Comparison of ENCODE assay signal across 20 cellular contexts in genomic region chr19:44866672-44867071, GRCh38. TPM values are rescaled to one million over a fixed set of nuclear protein-coding genes. Genes with fewer than 3 reads are reported as not detected.
A peak's percentile ranks its signal among the peaks of the same experiment; 100 is the strongest.
DNase-seq lines count a peak whose midpoint lies in the region; ATAC-seq, FAIRE-seq and TF ChIP-seq lines count a peak whose summit lies in the region.
"Had no signal": no experiment of that assay in that cellular context is flagged by ENCODE, and none has a peak within 500 bp of the region (broad histone marks: within the 10 kb centered on the region; RNA-seq: fewer than 3 reads in every experiment).

No MANE protein-coding gene starts in this region.

- POLR2A ChIA-PET in Caco-2 (lab: Charles Lee), result no interaction called here

- no peak overlapping the region for H3K27ac ChIP-seq in astrocyte (ENCODE audit: low read depth, low read length)
- H3K27ac ChIP-seq in left lung, result no peak overlapping the region
- H3K27ac ChIP-seq in WERI-Rb-1, result no peak overlapping the region
- H3K27ac ChIP-seq: A549 had no signal

- no peak overlapping the region for H3K9ac ChIP-seq in astrocyte (ENCODE audit: low read length)

- H3K4me1 Mint-ChIP-seq in Caco-2 (ENCODE audit: low read depth, unreplicated experiment), result peaks cover 18% of the 10 kb centered on the region
- H3K4me1 Mint-ChIP-seq in astrocyte (ENCODE audit: low read depth, unreplicated experiment), result peaks cover 8% of the 10 kb centered on the region
- H3K4me1 Mint-ChIP-seq in activated T-cell treated with anti-CD3 and anti-CD28 coated beads, Interleukin-2, amount 50 U/mL, for 24 hours (ENCODE audit: low read depth), result no peaks in the 10 kb centered on the region

- ATAC-seq in left lung (peak; percentile 64), GM21825 (IDR thresholded peaks at IDR 0.05; ENCODE audit: unreplicated experiment) (no peak)
- ATAC-seq: A549 had no signal

- no peak for TF ChIP-seq CTCF in Caco-2 (IDR thresholded peaks at IDR 0.05; ENCODE audit: insufficient read depth in 1 of 2, low read depth in 1 of 2, low read length in 1 of 2, severe bottlenecking in 1 of 2, unreplicated experiment in 1 of 2)
- no peak for TF ChIP-seq CTCF in astrocyte (IDR thresholded peaks at IDR 0.05; ENCODE audit: insufficient read depth, low read depth, low read length)
- no peak for TF ChIP-seq CTCF in left lung (IDR thresholded peaks at IDR 0.05)
- no peak for TF ChIP-seq CTCF in WERI-Rb-1 (IDR thresholded peaks at IDR 0.05; ENCODE audit: low read depth, low read length)

- H3K4me3 ChIP-seq in Caco-2 (ENCODE audit: low read depth, low read length), result no peak overlapping the region
- H3K4me3 ChIP-seq in astrocyte (ENCODE audit: insufficient read depth, low read depth, low read length), result no peak overlapping the region
- no peak overlapping the region for H3K4me3 ChIP-seq in left lung
- H3K4me3 ChIP-seq in WERI-Rb-1 (ENCODE audit: low read depth, low read length), result no peak overlapping the region
- H3K4me3 ChIP-seq: A549; BLaER1 treated with 17β-estradiol and CSF1 and Interleukin-3, amounts not matched to agents 10 nM and 100 nM had no signal

- no peak for FAIRE-seq in astrocyte (lab: Jason Lieb, UNC)
- FAIRE-seq: A549, GM12891, H54 had no signal

- H3K27me3 Mint-ChIP-seq in Caco-2 (ENCODE audit: insufficient read depth, unreplicated experiment) (no peaks in the 10 kb centered on the region), astrocyte (ENCODE audit: low read depth, unreplicated experiment) (no peaks in the 10 kb centered on the region)
- H3K27me3 Mint-ChIP-seq in activated T-cell treated with anti-CD3 and anti-CD28 coated beads, Interleukin-2, amount 50 U/mL, for 24 hours, result peaks cover 3% of the 10 kb centered on the region

- H4K20me1 ChIP-seq in astrocyte (ENCODE audit: insufficient read depth, low read length), result peaks cover 59% of the 10 kb centered on the region

- CTCF ChIA-PET in Caco-2 (lab: Charles Lee), result no interaction called here

- peaks cover 57% of the 10 kb centered on the region for H3K79me2 ChIP-seq in astrocyte (ENCODE audit: insufficient read depth, low read length)

- H3K9me3 ChIP-seq in Caco-2 (no peaks in the 10 kb centered on the region; the same call in 1 of the 2 replicates), astrocyte (ENCODE audit: insufficient read depth, low read depth, low read length) (no peaks in the 10 kb centered on the region), left lung (no peaks in the 10 kb centered on the region), WERI-Rb-1 (ENCODE audit: severe bottlenecking) (no peaks in the 10 kb centered on the region)
- H3K9me3 ChIP-seq: A549 had no signal

- H3K9me3 Mint-ChIP-seq in Caco-2 (ENCODE audit: unreplicated experiment) (no peaks in the 10 kb centered on the region), astrocyte (ENCODE audit: unreplicated experiment) (no peaks in the 10 kb centered on the region)
- H3K9me3 Mint-ChIP-seq in activated T-cell treated with anti-CD3 and anti-CD28 coated beads, Interleukin-2, amount 50 U/mL, for 24 hours, result no peaks in the 10 kb centered on the region

- BruUV-seq in Caco-2 (replicated peaks; lab: Mats Ljungman, UMichigan), result no TSS peak

- H3K36me3 ChIP-seq in Caco-2 (ENCODE audit: control insufficient read depth, insufficient read depth, low read length) (peaks cover 10% of the 10 kb centered on the region), astrocyte (ENCODE audit: insufficient read depth, low read length) (peaks cover 8% of the 10 kb centered on the region), left lung (peaks cover 0 to 47% of the 10 kb centered on the region in 2 donors), WERI-Rb-1 (peaks cover 43% of the 10 kb centered on the region)

- no peak overlapping the region for H2AFZ ChIP-seq in astrocyte (ENCODE audit: low read depth, low read length)

- peaks cover 8% of the 10 kb centered on the region; the same call in 1 of the 2 replicates for H3K4me1 ChIP-seq in Caco-2
- peaks cover 16% of the 10 kb centered on the region for H3K4me1 ChIP-seq in astrocyte (ENCODE audit: insufficient read depth, low read length)
- H3K4me1 ChIP-seq in left lung, result peaks cover 7 to 32% of the 10 kb centered on the region in 2 donors
- H3K4me1 ChIP-seq: A549 had no signal

- DNase-seq in Caco-2 (no peak), NCI-H2029 (lab: John Stamatoyannopoulos, UW) (peak; percentile 57), astrocyte (ENCODE audit: low read depth) (no peak), left lung (no peak), WERI-Rb-1 (no peak), DMS153 treated with DMSO at 0.1 percent for 48 hours (lab: John Stamatoyannopoulos, UW; ENCODE audit: unreplicated experiment) (no peak)
- no peak for DNase-seq in activated T-cell treated with anti-CD3 and anti-CD28 coated beads, Interleukin-2, amount 50 U/mL, for 24 hours
- DNase-seq: DMS 273 treated with DMSO at 0.1 percent for 48 hours; GF-D8; NCI-H1105 treated with DMSO at 0.1 percent for 48 hours; NCI-H1694 treated with DMSO at 0.1 percent for 48 hours; NCI-H446 treated with DMSO at 0.1 percent for 48 hours; NK-92 treated with Interleukin-12 subunit alpha and Interleukin-12 subunit beta, amount 100 ng/mL, for 24 hours; SIG-M5 had no signal

- H3K27me3 ChIP-seq in Caco-2 (replicated peaks; ENCODE audit: control insufficient read depth, insufficient read depth, low read length), result no peaks in the 10 kb centered on the region
- H3K27me3 ChIP-seq in astrocyte (ENCODE audit: insufficient read depth, low read length), result no peaks in the 10 kb centered on the region
- H3K27me3 ChIP-seq in left lung, result no peaks in the 10 kb centered on the region
- no peaks in the 10 kb centered on the region for H3K27me3 ChIP-seq in WERI-Rb-1 (ENCODE audit: insufficient read depth, low read depth, severe bottlenecking)
- H3K27me3 ChIP-seq: BLaER1 treated with 17β-estradiol and CSF1 and Interleukin-3, amounts not matched to agents 10 nM and 100 nM had no signal

- H3K4me2 ChIP-seq in astrocyte (ENCODE audit: low read length), result no peak overlapping the region
- H3K4me2 ChIP-seq: A549 had no signal

- no peak overlapping the region for H3K4me3 Mint-ChIP-seq in Caco-2 (ENCODE audit: unreplicated experiment)
- no peak overlapping the region for H3K4me3 Mint-ChIP-seq in astrocyte (ENCODE audit: unreplicated experiment)
- H3K4me3 Mint-ChIP-seq in activated T-cell treated with anti-CD3 and anti-CD28 coated beads, Interleukin-2, amount 50 U/mL, for 24 hours, result no peak overlapping the region

- H3K36me3 Mint-ChIP-seq in Caco-2 (ENCODE audit: insufficient read depth, unreplicated experiment) (peaks cover 94% of the 10 kb centered on the region), astrocyte (ENCODE audit: low read depth, unreplicated experiment) (peaks cover 40% of the 10 kb centered on the region)
- no peaks in the 10 kb centered on the region for H3K36me3 Mint-ChIP-seq in activated T-cell treated with anti-CD3 and anti-CD28 coated beads, Interleukin-2, amount 50 U/mL, for 24 hours (ENCODE audit: low read depth)

- intact Hi-C loops in Caco-2 (cut with micrococcal nuclease; ENCODE audit: unreplicated experiment) (no loop called here), left lung (cut with DNase I) (no loop called here)

- H3K27ac Mint-ChIP-seq in Caco-2 (ENCODE audit: unreplicated experiment) (peak overlapping the region; percentile 18), astrocyte (ENCODE audit: unreplicated experiment) (peak overlapping the region; percentile 59)
- H3K27ac Mint-ChIP-seq in activated T-cell treated with anti-CD3 and anti-CD28 coated beads, Interleukin-2, amount 50 U/mL, for 24 hours, result no peak overlapping the region

RNA-seq across cellular contexts. Expression of gene NECTIN2, which starts 20.6 kb away (rescaled TPM):
- total RNA-seq in Caco-2 (2022) (257 and 258 TPM in 2 replicates), astrocyte (297 and 302 TPM in 2 replicates), left lung (100 to 1,000 TPM in 1 of 2 donors, 10 to 100 TPM in 1; 86.7 to 145 TPM)
- total RNA-seq: OCI-LY7 had no signal

RNA-seq across cellular contexts. Expression of gene TOMM40, which starts 24.4 kb away (rescaled TPM):
- total RNA-seq in Caco-2 (2022) (205 and 227 TPM in 2 replicates), astrocyte (93.4 and 107 TPM in 2 replicates), left lung (10 to 100 TPM; 42.0 to 79.9 TPM)

RNA-seq across cellular contexts. Expression of gene APOE, which starts 38.9 kb away (rescaled TPM):
- total RNA-seq in Caco-2 (2022) (1,346 and 1,404 TPM in 2 replicates), astrocyte (655 and 663 TPM in 2 replicates), left lung (100 to 1,000 TPM; 196 to 757 TPM)

RNA-seq across cellular contexts. Expression of gene APOC1, which starts 47.7 kb away (rescaled TPM):
- total RNA-seq in Caco-2 (2022) (246 and 250 TPM in 2 replicates), astrocyte (2.2 and 2.4 TPM in 2 replicates), left lung (100 to 1,000 TPM; 248 to 569 TPM)

RNA-seq across cellular contexts. Expression of gene BCAM, which starts 57.8 kb away (rescaled TPM):
- total RNA-seq in Caco-2 (2022), result 230 and 244 TPM in 2 replicates
- total RNA-seq in astrocyte, result 11.5 and 14.0 TPM in 2 replicates
- 100 to 1,000 TPM; 110 to 389 TPM for total RNA-seq in left lung
- total RNA-seq: OCI-LY7 had no signal
